ENCODE assay signal across 7 cellular contexts in the genomic region with DNA sequence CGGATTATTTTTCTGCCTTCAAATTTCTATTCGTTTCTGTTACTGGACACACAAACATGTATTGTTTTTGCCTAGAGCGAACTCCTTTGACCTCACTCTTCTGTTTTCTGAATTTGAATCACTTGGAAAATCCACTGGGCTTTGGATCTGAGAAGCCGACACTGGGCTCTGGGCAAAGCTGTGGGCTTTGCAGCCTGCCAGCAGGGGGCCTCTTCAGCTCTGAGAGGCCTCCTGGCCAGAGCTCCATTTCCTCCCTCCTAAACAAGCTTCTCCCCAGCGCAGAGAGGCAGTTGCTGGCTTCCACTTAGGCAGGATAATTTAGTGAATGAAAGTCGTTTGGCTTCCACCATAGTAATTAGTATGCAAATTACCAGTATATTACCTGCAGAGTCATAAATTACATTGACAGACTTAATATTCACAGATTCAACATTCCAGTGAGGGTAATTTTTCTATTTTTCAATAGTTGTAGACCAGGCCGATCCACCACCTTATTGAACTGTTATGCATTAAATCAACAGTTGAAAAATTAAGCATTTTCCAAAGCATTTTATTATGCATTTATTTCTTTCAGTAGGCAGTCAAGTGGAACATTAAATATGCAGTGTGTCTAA.
A peak's percentile ranks its signal among the peaks of the same experiment; 100 is the strongest.
DNase-seq lines count a peak whose midpoint lies in the region; ATAC-seq, FAIRE-seq and TF ChIP-seq lines count a peak whose summit lies in the region.

No MANE protein-coding gene starts in this region.

- peak; percentile 83 for FAIRE-seq in GM12891 (lab: Jason Lieb, UNC)

- DNase-seq in GM12891 (ENCODE audit: insufficient read length, low spot score) (peak; percentile 25), NCI-H774 (lab: John Stamatoyannopoulos, UW) (peak; percentile 73), erythroblast (lab: John Stamatoyannopoulos, UW) (peak; percentile 63 to 73), mucosa of gallbladder (ENCODE audit: low spot score) (peak; percentile 68)
- DNase-seq in activated CD8-positive, alpha-beta memory T cell treated with anti-CD3 and anti-CD28 coated beads for 1 hour (ENCODE audit: extremely low read depth in 1 of 2, low read depth in 1 of 2) = peak; percentile 1 to 24
- peak; percentile 30 to 39 for DNase-seq in stimulated activated naive CD8-positive, alpha-beta T cell treated with anti-CD3 and anti-CD28 coated beads, Interleukin-15, amount 100 ng/mL, for 72 hours

- H3K27me3 Mint-ChIP-seq in stimulated activated naive CD8-positive, alpha-beta T cell treated with anti-CD3 and anti-CD28 coated beads, Interleukin-15, amount 100 ng/mL, for 72 hours = peaks cover 21% of the 10 kb centered on the region

- no peak overlapping the region for H3K27ac Mint-ChIP-seq in stimulated activated naive CD8-positive, alpha-beta T cell treated with anti-CD3 and anti-CD28 coated beads, Interleukin-15, amount 100 ng/mL, for 72 hours

- H3K4me3 Mint-ChIP-seq in stimulated activated naive CD8-positive, alpha-beta T cell treated with anti-CD3 and anti-CD28 coated beads, Interleukin-15, amount 100 ng/mL, for 72 hours = no peak overlapping the region

- no peaks in the 10 kb centered on the region for H3K9me3 Mint-ChIP-seq in stimulated activated naive CD8-positive, alpha-beta T cell treated with anti-CD3 and anti-CD28 coated beads, Interleukin-15, amount 100 ng/mL, for 72 hours

- peak; percentile 70 for ATAC-seq in HG03565 (IDR thresholded peaks at IDR 0.05; ENCODE audit: unreplicated experiment)
- peak; percentile 83 for ATAC-seq in stimulated activated naive CD8-positive, alpha-beta T cell treated with anti-CD3 and anti-CD28 coated beads, Interleukin-15, amount 100 ng/mL, for 72 hours

- no peak for TF ChIP-seq POLR2A in GM12891 (IDR thresholded peaks at IDR 0.05; ENCODE audit: low read depth, low read length)
- no peak for TF ChIP-seq POLR2A in erythroblast (IDR thresholded peaks at IDR 0.05; ENCODE audit: low read length)

- peaks cover 7% of the 10 kb centered on the region for H3K4me1 Mint-ChIP-seq in stimulated activated naive CD8-positive, alpha-beta T cell treated with anti-CD3 and anti-CD28 coated beads, Interleukin-15, amount 100 ng/mL, for 72 hours

TF ChIP-seq in GM12891, 5 proteins besides CTCF, POLR2A, EP300 and RAD21:
- TF ChIP-seq PAX5 (IDR thresholded peaks at IDR 0.05; ENCODE audit: insufficient read depth, low read length, severe bottlenecking) = no peak
- TF ChIP-seq TAF1 (IDR thresholded peaks at IDR 0.05; ENCODE audit: low read depth, low read length) = no peak
- no peak for TF ChIP-seq POLR2AphosphoS5 (IDR thresholded peaks at IDR 0.05; ENCODE audit: low read depth, low read length)
- no peak for TF ChIP-seq POU2F2 (IDR thresholded peaks at IDR 0.05; ENCODE audit: low read depth, low read length)
- no peak for TF ChIP-seq SPI1 (IDR thresholded peaks at IDR 0.05; ENCODE audit: low read depth, low read length)

Comparison
In these comparisons a context has a peak if more than half of its experiments do, and no peak if none do; other contexts are left out.
1. Peak in every context shown above with its lines: DNase-seq and ATAC-seq.
2. DNase-seq: peak in every context shown above with its lines; median percentile 73 in NCI-H774; 68 in erythroblast; 68 in mucosa of gallbladder; 34 in stimulated activated naive CD8-positive, alpha-beta T cell treated with anti-CD3 and anti-CD28 coated beads, Interleukin-15, amount 100 ng/mL, for 72 hours; 25 in GM12891; 12 in activated CD8-positive, alpha-beta memory T cell treated with anti-CD3 and anti-CD28 coated beads for 1 hour.